In the genomic region with DNA sequence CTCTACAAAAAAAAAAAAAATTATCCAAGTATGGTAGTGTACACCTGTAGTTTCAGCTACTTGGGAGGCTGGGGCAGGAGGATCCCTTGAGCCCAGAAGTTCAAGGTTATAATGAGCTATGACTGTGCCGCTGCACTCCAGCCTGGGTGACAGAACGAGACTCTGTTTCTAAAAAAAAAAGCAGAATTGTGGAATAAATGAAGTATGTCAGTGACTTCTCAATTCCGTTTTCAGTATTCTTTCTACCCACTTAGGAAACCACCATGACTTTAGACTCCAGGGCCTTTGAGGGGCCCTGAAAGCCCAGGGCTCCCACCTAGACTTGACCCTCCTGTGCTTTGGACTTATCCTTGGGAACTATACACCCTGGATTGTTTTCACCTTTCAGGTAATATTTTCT, we compare ENCODE assay signal across 16 cellular contexts. TPM values are rescaled to one million over a fixed set of nuclear protein-coding genes. Genes with fewer than 3 reads are reported as not detected.
DNase-seq lines count a peak whose midpoint lies in the region; ATAC-seq, FAIRE-seq and TF ChIP-seq lines count a peak whose summit lies in the region.
"Had no signal": no experiment of that assay in that cellular context is flagged by ENCODE, and none has a peak within 500 bp of the region (broad histone marks: within the 10 kb centered on the region; RNA-seq: fewer than 3 reads in every experiment).

No MANE protein-coding gene starts in this region.

- in situ Hi-C loops in HepG2 (cut with HindIII; ENCODE audit: extremely low pct_ligation_motif_present, low pct_unique_long_range_greater_than_20kb) = no loop called here

- TF ChIP-seq RAD21 in HepG2 (CRISPR knock-in tag; IDR thresholded peaks at IDR 0.05) = no peak

- peaks cover 25% of the 10 kb centered on the region for H3K4me1 Mint-ChIP-seq in activated CD8-positive, alpha-beta memory T cell treated with anti-CD3 and anti-CD28 coated beads, Interleukin-2, amount 10 ng/mL, durations not matched to agents 7 days and 5 days
- H3K4me1 Mint-ChIP-seq: H9 had no signal

- H3K36me3 Mint-ChIP-seq in activated CD8-positive, alpha-beta memory T cell treated with anti-CD3 and anti-CD28 coated beads, Interleukin-2, amount 10 ng/mL, durations not matched to agents 7 days and 5 days = no peaks in the 10 kb centered on the region

- H3K9ac ChIP-seq in HepG2 (ENCODE audit: insufficient read depth, low read depth, low read length) = no peak overlapping the region

- no peak overlapping the region for H3K4me3 Mint-ChIP-seq in activated CD8-positive, alpha-beta memory T cell treated with anti-CD3 and anti-CD28 coated beads, Interleukin-2, amount 10 ng/mL, durations not matched to agents 7 days and 5 days
- H3K4me3 Mint-ChIP-seq: effector memory CD8-positive, alpha-beta T cell; H9 had no signal

- H3K79me2 ChIP-seq in DOHH2 (ENCODE audit: control insufficient read depth, low read length) = no peaks in the 10 kb centered on the region
- H3K79me2 ChIP-seq in HepG2 (ENCODE audit: insufficient read depth, low read length) = no peaks in the 10 kb centered on the region

- H3K9me3 ChIP-seq in DOHH2 (ENCODE audit: control insufficient read depth, insufficient read depth, low read length) (no peaks in the 10 kb centered on the region), ascending aorta (no peaks in the 10 kb centered on the region), HepG2 (ENCODE audit: low read length) (no peaks in the 10 kb centered on the region)
- H3K9me3 ChIP-seq: neutrophil had no signal

- H3K36me3 ChIP-seq in DOHH2 (ENCODE audit: control insufficient read depth, low read length) (no peaks in the 10 kb centered on the region), ascending aorta (no peaks in the 10 kb centered on the region), HepG2 (replicated peaks in 1 of 2; ENCODE audit: control insufficient read depth in 1 of 2, insufficient read depth in 2 of 2, low read length in 2 of 2) (no peaks in the 10 kb centered on the region)
- H3K36me3 ChIP-seq: neutrophil had no signal

- H3K27me3 Mint-ChIP-seq in activated CD8-positive, alpha-beta memory T cell treated with anti-CD3 and anti-CD28 coated beads, Interleukin-2, amount 10 ng/mL, durations not matched to agents 7 days and 5 days = no peaks in the 10 kb centered on the region

- H3K27me3 ChIP-seq in DOHH2 (ENCODE audit: control insufficient read depth, low read length) = peaks cover 26% of the 10 kb centered on the region
- no peaks in the 10 kb centered on the region for H3K27me3 ChIP-seq in ascending aorta
- H3K27me3 ChIP-seq in HepG2 (ENCODE audit: control insufficient read depth in 1 of 2, insufficient read depth in 2 of 2, low read length in 2 of 2) = no peaks in the 10 kb centered on the region; a peak in 1 of 5 replicates
- H3K27me3 ChIP-seq: neutrophil had no signal

- TF ChIP-seq CTCF in DOHH2 (IDR thresholded peaks at IDR 0.05; ENCODE audit: low read depth, low read length, poor library complexity, severe bottlenecking) (no peak), ascending aorta (IDR thresholded peaks at IDR 0.05) (no peak), HepG2 (CRISPR knock-in tag; IDR thresholded peaks at IDR 0.05) (no peak)

- no peak for TF ChIP-seq POLR2A in HepG2 (IDR thresholded peaks at IDR 0.05; ENCODE audit: insufficient read depth in 1 of 2, low read depth in 2 of 2, low read length in 2 of 2)

- H3K4me2 ChIP-seq in DOHH2 (ENCODE audit: low read length) (peak overlapping the region; percentile 18; the same call in 1 of the 2 replicates), HepG2 (ENCODE audit: low read depth, low read length) (no peak overlapping the region)

- BruUV-seq in HepG2 (replicated peaks; lab: Mats Ljungman, UMichigan) = no TSS peak

- intact Hi-C loops in ascending aorta (cut with DNase I) = no loop called here
- intact Hi-C loops in HepG2 (cut with micrococcal nuclease; ENCODE audit: unreplicated experiment) = loop anchor here (5.0 to 10.0 kb wide), 2 partner anchors 400 to 482 kb away; no protein-coding TSS in a partner anchor

- DNase-seq in ascending aorta (ENCODE audit: low spot score in 2 of 2) (no peak), HepG2 (ENCODE audit: low spot score) (no peak), NCI-H524 treated with DMSO at 0.1 percent for 48 hours (lab: John Stamatoyannopoulos, UW) (no peak)
- DNase-seq in activated CD8-positive, alpha-beta memory T cell treated with anti-CD3 and anti-CD28 coated beads, Interleukin-2, amount 10 ng/mL, durations not matched to agents 7 days and 5 days = no peak
- DNase-seq: activated CD8-positive, alpha-beta memory T cell treated with anti-CD3 and anti-CD28 coated beads, Interleukin-2, amount 50 U/mL, for 4 hours; effector memory CD8-positive, alpha-beta T cell; H9; NCI-H2081 treated with DMSO at 0.1 percent for 48 hours; PC-3; T-helper 9 cell had no signal

- FAIRE-seq in HepG2 (lab: Jason Lieb, UNC) = no peak

- POLR2A ChIA-PET in HepG2 (lab: Yijun Ruan, JAX) = no interaction called here

- CTCF ChIA-PET in activated CD8-positive, alpha-beta memory T cell treated with anti-CD3 and anti-CD28 coated beads, Interleukin-2, amount 10 ng/mL, durations not matched to agents 7 days and 5 days (lab: Charles Lee) = interaction anchor here (1.0 to 2.8 kb wide), 4 partner anchors 11 to 254 kb away, joined by 3 to 8 read pairs (median 4); no protein-coding TSS in a partner anchor
- CTCF ChIA-PET in HepG2 (lab: Yijun Ruan, JAX; ENCODE audit: low intra/inter-chr PET ratio, low total read pairs) = no interaction called here

- no peak overlapping the region for H3K27ac ChIP-seq in DOHH2 (ENCODE audit: low read depth, low read length)
- no peak overlapping the region for H3K27ac ChIP-seq in ascending aorta
- H3K27ac ChIP-seq in HepG2 (ENCODE audit: extremely low read length, insufficient read depth, low read length) = no peak overlapping the region
- H3K27ac ChIP-seq: neutrophil had no signal

- no peak overlapping the region for H2AFZ ChIP-seq in HepG2 (ENCODE audit: low read length)

- no peaks in the 10 kb centered on the region for H3K9me3 Mint-ChIP-seq in activated CD8-positive, alpha-beta memory T cell treated with anti-CD3 and anti-CD28 coated beads, Interleukin-2, amount 10 ng/mL, durations not matched to agents 7 days and 5 days (ENCODE audit: low read depth)
- H3K9me3 Mint-ChIP-seq: effector memory CD8-positive, alpha-beta T cell; H9 had no signal

- peaks cover 25% of the 10 kb centered on the region for H3F3A ChIP-seq in DOHH2 (ENCODE audit: control insufficient read depth, insufficient read depth)

- H3K27ac Mint-ChIP-seq in activated CD8-positive, alpha-beta memory T cell treated with anti-CD3 and anti-CD28 coated beads, Interleukin-2, amount 10 ng/mL, durations not matched to agents 7 days and 5 days = no peak overlapping the region
- H3K27ac Mint-ChIP-seq: effector memory CD8-positive, alpha-beta T cell; H9 had no signal

- H4K20me1 ChIP-seq in DOHH2 (ENCODE audit: control insufficient read depth, insufficient read depth, low read depth, low read length) (peaks cover 14% of the 10 kb centered on the region; the same call in 1 of the 2 replicates), HepG2 (ENCODE audit: insufficient read depth, low read length) (no peaks in the 10 kb centered on the region)

- ATAC-seq in GM19023 (IDR thresholded peaks at IDR 0.05; ENCODE audit: unreplicated experiment) (peak; percentile 44), HG02623 (IDR thresholded peaks at IDR 0.05; ENCODE audit: unreplicated experiment) (peak; percentile 47), HG03565 (IDR thresholded peaks at IDR 0.05; ENCODE audit: unreplicated experiment) (peak; percentile 48), HepG2 (no peak)
- ATAC-seq in activated CD8-positive, alpha-beta memory T cell treated with anti-CD3 and anti-CD28 coated beads, Interleukin-2, amount 10 ng/mL, durations not matched to agents 7 days and 5 days = no peak
- ATAC-seq: effector memory CD8-positive, alpha-beta T cell; left lobe of liver; PC-3 had no signal

- H3K4me1 ChIP-seq in DOHH2 (ENCODE audit: control insufficient read depth, low read length) = peaks cover 80% of the 10 kb centered on the region
- peaks cover 0 to 11% of the 10 kb centered on the region in 2 donors for H3K4me1 ChIP-seq in ascending aorta
- peaks cover 15% of the 10 kb centered on the region for H3K4me1 ChIP-seq in HepG2 (ENCODE audit: insufficient read depth, low read length)

- WGBS in HepG2 (ENCODE audit: low lambda C conversion rate) = 58% methylated on average over 3 of the region's 3 CpGs

- TF ChIP-seq EP300 in HepG2 (IDR thresholded peaks at IDR 0.05; ENCODE audit: low read depth in 2 of 2, low read length in 2 of 2) (no peak), HepG2 (CRISPR knock-in tag; IDR thresholded peaks at IDR 0.05; ENCODE audit: borderline replicate concordance) (no peak)

- no peaks in the 10 kb centered on the region for H3K9me2 ChIP-seq in DOHH2 (replicated peaks; ENCODE audit: control insufficient read depth, low read length)

- H3K4me3 ChIP-seq in DOHH2 (ENCODE audit: low read length) (no peak overlapping the region), ascending aorta (no peak overlapping the region), HepG2 (replicated peaks in 1 of 3; ENCODE audit: insufficient read depth in 1 of 3, low read depth in 2 of 3, low read length in 3 of 3) (no peak overlapping the region)

RNA-seq across cellular contexts. Expression of gene NUP160, which starts 6.5 kb away (rescaled TPM):
- 14.0 TPM for total RNA-seq in ascending aorta
- 10 to 100 TPM; 60.0 to 64.6 TPM for total RNA-seq in activated CD8-positive, alpha-beta memory T cell treated with anti-CD3 and anti-CD28 coated beads, Interleukin-2, amount 10 ng/mL, durations not matched to agents 7 days and 5 days
- total RNA-seq in HepG2 (2016; rRNA removed; fragmentation: Illumina TruSeq; extraction: Trizol) = 43.5 and 90.2 TPM in 2 replicates
- 8.0 and 9.8 TPM in 2 replicates for total RNA-seq in HepG2 (2016; cell fraction: cytosol; rRNA removed; fragmentation: Illumina TruSeq; extraction: Trizol; ENCODE audit: low read depth)
- 42.4 and 84.6 TPM in 2 replicates for total RNA-seq in HepG2 (2016; cell fraction: insoluble cytoplasmic fraction; rRNA removed; fragmentation: Illumina TruSeq; extraction: Trizol)
- 13.4 and 16.5 TPM in 2 replicates for total RNA-seq in HepG2 (2016; cell fraction: membrane; rRNA removed; fragmentation: Illumina TruSeq; extraction: Trizol)
- 55.3 and 58.7 TPM in 2 replicates for total RNA-seq in HepG2 (2016; cell fraction: nucleus; rRNA removed; fragmentation: Illumina TruSeq; extraction: Trizol)
- 24.3 and 28.3 TPM in 2 replicates for polyA plus RNA-seq in HepG2 (2011; rRNA removed)
- 15.2 and 20.7 TPM in 2 replicates for polyA plus RNA-seq in HepG2 (2011; cell fraction: cytosol; rRNA removed)
- polyA plus RNA-seq in HepG2 (2011; cell fraction: nucleus; rRNA removed) = 27.7 and 29.3 TPM in 2 replicates
- polyA plus RNA-seq in HepG2 (2012) = 22.7 and 40.1 TPM in 2 replicates
- 2.0 and 2.1 TPM in 2 replicates for polyA plus RNA-seq in HepG2 (2016; cell fraction: cytosol; fragmentation: Illumina TruSeq; extraction: Trizol; ENCODE audit: low read depth)
- polyA plus RNA-seq in HepG2 (2016; cell fraction: insoluble cytoplasmic fraction; fragmentation: Illumina TruSeq; extraction: Trizol; ENCODE audit: low read depth) = 55.7 and 57.3 TPM in 2 replicates
- polyA plus RNA-seq in HepG2 (2016; cell fraction: membrane; fragmentation: Illumina TruSeq; extraction: Trizol; ENCODE audit: low read depth) = 5.2 and 5.8 TPM in 2 replicates
- polyA plus RNA-seq in HepG2 (2016; cell fraction: nucleus; fragmentation: Illumina TruSeq; extraction: Trizol; ENCODE audit: insufficient read depth, low read depth) = 64.5 and 69.5 TPM in 2 replicates
- 58.1 and 287 TPM in 2 replicates for polyA minus RNA-seq in HepG2 (2011; rRNA and poly(A)+ RNA removed; ENCODE audit: low replicate concordance)
- 35.4 and 35.5 TPM in 2 replicates for polyA minus RNA-seq in HepG2 (2011; cell fraction: cytosol; rRNA and poly(A)+ RNA removed)
- 66.2 and 89.3 TPM in 2 replicates for polyA minus RNA-seq in HepG2 (2011; cell fraction: nucleus; rRNA and poly(A)+ RNA removed)

Comparison
In these comparisons a context has a peak if more than half of its experiments do, and no peak if none do; other contexts are left out.
1. ATAC-seq: peak in GM19023 (single experiment), HG02623 (single experiment) and HG03565 (single experiment); none in activated CD8-positive, alpha-beta memory T cell treated with anti-CD3 and anti-CD28 coated beads, Interleukin-2, amount 10 ng/mL, durations not matched to agents 7 days and 5 days (single experiment) and HepG2 (single experiment).